ENCODE assay signal across 19 cellular contexts in the genomic region with DNA sequence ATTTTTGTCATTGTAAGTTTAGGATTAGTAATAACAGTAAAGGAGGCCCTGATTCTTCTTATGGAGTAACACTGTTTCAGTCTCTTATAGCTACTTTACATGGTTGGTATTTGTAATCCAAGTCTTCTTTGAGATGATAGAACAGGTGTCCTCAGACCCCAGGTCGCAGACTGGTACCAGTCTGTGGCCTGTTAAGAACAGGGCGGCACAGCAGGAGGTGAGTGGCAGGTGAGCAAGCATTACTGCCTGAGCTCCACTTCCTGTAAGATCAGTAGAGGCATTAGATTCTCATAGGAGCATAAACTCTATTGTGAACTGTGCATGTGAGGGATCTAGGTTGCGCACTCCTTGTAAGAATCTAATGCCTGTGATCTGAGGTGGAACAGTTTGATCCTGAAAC.
"Had no signal": no experiment of that assay in that cellular context is flagged by ENCODE, and none has a peak within 500 bp of the region (broad histone marks: within the 10 kb centered on the region; RNA-seq: fewer than 3 reads in every experiment).

No MANE protein-coding gene starts in this region.

- H3K4me3 Mint-ChIP-seq: activated naive CD8-positive, alpha-beta T cell treated with anti-CD3 and anti-CD28 coated beads, Interleukin-2, amount 10 ng/mL, durations not matched to agents 7 days and 5 days; activated T-helper 1 cell treated with anti-CD3 and anti-CD28 coated beads, Interleukin-12 subunit alpha, Interleukin-12 subunit beta, Interleukin-2, Interleukin-4 antibody, amounts not matched to agents 30 ng/mL and 10 ng/mL and 1 ng/mL, durations not matched to agents 14 hours and 24 hours and 36 hours; central memory CD8-positive, alpha-beta T cell; memory B cell; naive thymus-derived CD4-positive, alpha-beta T cell; stimulated activated effector memory CD8-positive, alpha-beta T cell treated with anti-CD3 and anti-CD28 coated beads, Interleukin-12 subunit alpha, Interleukin-12 subunit beta, amount 100 ng/mL, for 72 hours had no signal

- DNase-seq: activated CD4-positive, alpha-beta T cell treated with anti-CD3 and anti-CD28 coated beads, Interleukin-2, amount 50 U/mL, for 1 hour; activated CD8-positive, alpha-beta memory T cell treated with anti-CD3 and anti-CD28 coated beads for 24 hours; activated naive CD8-positive, alpha-beta T cell treated with anti-CD3 and anti-CD28 coated beads, Interleukin-2, amount 10 ng/mL, durations not matched to agents 7 days and 5 days; anterior cingulate cortex; brain microvascular endothelial cell; cortex of kidney; effector CD8-positive, alpha-beta T cell; foreskin fibroblast; hippocampal formation; kidney glomerular epithelial cell; left ventricle myocardium superior; mucosa of descending colon; naive thymus-derived CD4-positive, alpha-beta T cell; retina; thyroid gland had no signal

- H3K36me3 Mint-ChIP-seq: activated naive CD8-positive, alpha-beta T cell treated with anti-CD3 and anti-CD28 coated beads, Interleukin-2, amount 10 ng/mL, durations not matched to agents 7 days and 5 days; stimulated activated effector memory CD8-positive, alpha-beta T cell treated with anti-CD3 and anti-CD28 coated beads, Interleukin-12 subunit alpha, Interleukin-12 subunit beta, amount 100 ng/mL, for 72 hours had no signal

- H3K9me3 Mint-ChIP-seq: activated naive CD8-positive, alpha-beta T cell treated with anti-CD3 and anti-CD28 coated beads, Interleukin-2, amount 10 ng/mL, durations not matched to agents 7 days and 5 days; activated T-helper 1 cell treated with anti-CD3 and anti-CD28 coated beads, Interleukin-12 subunit alpha, Interleukin-12 subunit beta, Interleukin-2, Interleukin-4 antibody, amounts not matched to agents 30 ng/mL and 10 ng/mL and 1 ng/mL, durations not matched to agents 14 hours and 24 hours and 36 hours; central memory CD8-positive, alpha-beta T cell; memory B cell; naive thymus-derived CD4-positive, alpha-beta T cell; stimulated activated effector memory CD8-positive, alpha-beta T cell treated with anti-CD3 and anti-CD28 coated beads, Interleukin-12 subunit alpha, Interleukin-12 subunit beta, amount 100 ng/mL, for 72 hours had no signal

- ATAC-seq: left ventricle myocardium superior; mucosa of descending colon; naive thymus-derived CD4-positive, alpha-beta T cell had no signal

- H3K27ac Mint-ChIP-seq: activated naive CD8-positive, alpha-beta T cell treated with anti-CD3 and anti-CD28 coated beads, Interleukin-2, amount 10 ng/mL, durations not matched to agents 7 days and 5 days; activated T-helper 1 cell treated with anti-CD3 and anti-CD28 coated beads, Interleukin-12 subunit alpha, Interleukin-12 subunit beta, Interleukin-2, Interleukin-4 antibody, amounts not matched to agents 30 ng/mL and 10 ng/mL and 1 ng/mL, durations not matched to agents 14 hours and 24 hours and 36 hours; memory B cell; naive thymus-derived CD4-positive, alpha-beta T cell; stimulated activated effector memory CD8-positive, alpha-beta T cell treated with anti-CD3 and anti-CD28 coated beads, Interleukin-12 subunit alpha, Interleukin-12 subunit beta, amount 100 ng/mL, for 72 hours had no signal

- H3K4me1 Mint-ChIP-seq: activated naive CD8-positive, alpha-beta T cell treated with anti-CD3 and anti-CD28 coated beads, Interleukin-2, amount 10 ng/mL, durations not matched to agents 7 days and 5 days; central memory CD8-positive, alpha-beta T cell; memory B cell; naive thymus-derived CD4-positive, alpha-beta T cell; stimulated activated effector memory CD8-positive, alpha-beta T cell treated with anti-CD3 and anti-CD28 coated beads, Interleukin-12 subunit alpha, Interleukin-12 subunit beta, amount 100 ng/mL, for 72 hours had no signal

- H3K27me3 Mint-ChIP-seq: activated naive CD8-positive, alpha-beta T cell treated with anti-CD3 and anti-CD28 coated beads, Interleukin-2, amount 10 ng/mL, durations not matched to agents 7 days and 5 days; central memory CD8-positive, alpha-beta T cell; memory B cell; naive thymus-derived CD4-positive, alpha-beta T cell had no signal
